In genomic region chr22:26416670-26417270, GRCh38 we compare ENCODE assay signal across 9 cellular contexts. TPM values are rescaled to one million over a fixed set of nuclear protein-coding genes. Genes with fewer than 3 reads are reported as not detected.
DNase-seq lines count a peak whose midpoint lies in the region; ATAC-seq and TF ChIP-seq lines count a peak whose summit lies in the region.
"Had no signal": no experiment of that assay in that cellular context is flagged by ENCODE, and none has a peak within 500 bp of the region (broad histone marks: within the 10 kb centered on the region; RNA-seq: fewer than 3 reads in every experiment).

No MANE protein-coding gene starts in this region.

- H3K4me1 Mint-ChIP-seq in Calu3 (ENCODE audit: low read depth, unreplicated experiment) (no peaks in the 10 kb centered on the region), endothelial cell (ENCODE audit: unreplicated experiment) (no peaks in the 10 kb centered on the region)
- no peaks in the 10 kb centered on the region for H3K4me1 Mint-ChIP-seq in activated T-helper 17 cell treated with anti-CD3 and anti-CD28 coated beads, Interleukin-2, amount 50 U/mL, for 72 hours
- H3K4me1 Mint-ChIP-seq: activated naive CD4-positive, alpha-beta T cell treated with anti-CD3 and anti-CD28 coated beads, Interleukin-2, amount 10 ng/mL, durations not matched to agents 7 days and 5 days had no signal

- H3K36me3 ChIP-seq in mesodermal cell (ENCODE audit: control insufficient read depth, insufficient read depth, low read length), result no peaks in the 10 kb centered on the region

- intact Hi-C loops in Calu3 (cut with micrococcal nuclease; ENCODE audit: unreplicated experiment), result no loop called here

- H3K36me3 Mint-ChIP-seq in Calu3 (ENCODE audit: insufficient read depth, unreplicated experiment) (no peaks in the 10 kb centered on the region), endothelial cell (ENCODE audit: low read depth, unreplicated experiment) (no peaks in the 10 kb centered on the region)
- no peaks in the 10 kb centered on the region for H3K36me3 Mint-ChIP-seq in activated T-helper 17 cell treated with anti-CD3 and anti-CD28 coated beads, Interleukin-2, amount 50 U/mL, for 72 hours (ENCODE audit: low read depth)
- H3K36me3 Mint-ChIP-seq: activated naive CD4-positive, alpha-beta T cell treated with anti-CD3 and anti-CD28 coated beads, Interleukin-2, amount 10 ng/mL, durations not matched to agents 7 days and 5 days had no signal

- H3K27me3 Mint-ChIP-seq in Calu3 (ENCODE audit: unreplicated experiment) (peaks cover 68% of the 10 kb centered on the region), endothelial cell (ENCODE audit: unreplicated experiment) (no peaks in the 10 kb centered on the region)
- H3K27me3 Mint-ChIP-seq in activated T-helper 17 cell treated with anti-CD3 and anti-CD28 coated beads, Interleukin-2, amount 50 U/mL, for 72 hours, result peaks cover 17% of the 10 kb centered on the region

- 32 to 37% methylated on average over 8 of the region's 8 CpGs for WGBS in mesodermal cell (ENCODE audit: insufficient coverage in 2 of 2), 2 experiments

- DNase-seq in Calu3, result peak; percentile 17
- peak; percentile 82 for DNase-seq in M059J (ENCODE audit: low read depth)
- DNase-seq in choroid plexus epithelial cell (ENCODE audit: low read depth), result peak; percentile 84
- DNase-seq in endothelial cell (ENCODE audit: low spot score), result no peak
- DNase-seq in DMS114 treated with DMSO at 0.1 percent for 48 hours (lab: John Stamatoyannopoulos, UW; ENCODE audit: unreplicated experiment), result no peak
- no peak for DNase-seq in COLO668 (lab: John Stamatoyannopoulos, UW; ENCODE audit: unreplicated experiment)
- DNase-seq: activated naive CD4-positive, alpha-beta T cell treated with anti-CD3 and anti-CD28 coated beads, Interleukin-2, amount 10 ng/mL, durations not matched to agents 7 days and 5 days had no signal

- BruUV-seq in Calu3 (replicated peaks; lab: Mats Ljungman, UMichigan), result no TSS peak

- CTCF ChIA-PET in Calu3 (lab: Charles Lee), result interaction anchor here (1.2 kb wide), 1 partner anchor 14 kb away, joined by 3 read pairs; no protein-coding TSS in a partner anchor

- H3K9me3 Mint-ChIP-seq in Calu3 (ENCODE audit: low read depth, unreplicated experiment) (no peaks in the 10 kb centered on the region), endothelial cell (ENCODE audit: unreplicated experiment) (no peaks in the 10 kb centered on the region)
- no peaks in the 10 kb centered on the region for H3K9me3 Mint-ChIP-seq in activated T-helper 17 cell treated with anti-CD3 and anti-CD28 coated beads, Interleukin-2, amount 50 U/mL, for 72 hours
- H3K9me3 Mint-ChIP-seq: activated naive CD4-positive, alpha-beta T cell treated with anti-CD3 and anti-CD28 coated beads, Interleukin-2, amount 10 ng/mL, durations not matched to agents 7 days and 5 days had no signal

- H3K4me3 ChIP-seq in choroid plexus epithelial cell (ENCODE audit: low read depth, low read length), result no peak overlapping the region
- no peak overlapping the region for H3K4me3 ChIP-seq in mesodermal cell (ENCODE audit: extremely low read depth, insufficient read depth, low read length, poor library complexity, severe bottlenecking)

- TF ChIP-seq CTCF in Calu3 (IDR thresholded peaks at IDR 0.05; ENCODE audit: unreplicated experiment), result no peak
- TF ChIP-seq CTCF in choroid plexus epithelial cell (conservative IDR thresholded peaks at IDR 0.05; ENCODE audit: low read depth, low read length), result no peak
- TF ChIP-seq CTCF in endothelial cell (IDR thresholded peaks at IDR 0.05; ENCODE audit: unreplicated experiment), result no peak

- H3K4me1 ChIP-seq in mesodermal cell (ENCODE audit: control insufficient read depth, insufficient read depth, low read length, poor library complexity, severe bottlenecking), result peaks cover 16% of the 10 kb centered on the region

- H3K27ac Mint-ChIP-seq in Calu3 (ENCODE audit: unreplicated experiment), result no peak overlapping the region
- no peak overlapping the region for H3K27ac Mint-ChIP-seq in endothelial cell (ENCODE audit: unreplicated experiment)
- H3K27ac Mint-ChIP-seq in activated T-helper 17 cell treated with anti-CD3 and anti-CD28 coated beads, Interleukin-2, amount 50 U/mL, for 72 hours, result no peak overlapping the region
- H3K27ac Mint-ChIP-seq: activated naive CD4-positive, alpha-beta T cell treated with anti-CD3 and anti-CD28 coated beads, Interleukin-2, amount 10 ng/mL, durations not matched to agents 7 days and 5 days had no signal

- peak overlapping the region; percentile 60 for H3K27ac ChIP-seq in mesodermal cell (ENCODE audit: low read depth, low read length, severe bottlenecking)

- ATAC-seq in activated T-helper 17 cell treated with anti-CD3 and anti-CD28 coated beads, Interleukin-2, amount 50 U/mL, for 72 hours (replicated peaks), result no peak

- no peaks in the 10 kb centered on the region for H3K9me3 ChIP-seq in mesodermal cell (ENCODE audit: control insufficient read depth, low read length)

- no peak overlapping the region for H3K4me3 Mint-ChIP-seq in Calu3 (ENCODE audit: low read depth, unreplicated experiment)
- H3K4me3 Mint-ChIP-seq in endothelial cell (ENCODE audit: unreplicated experiment), result no peak overlapping the region
- H3K4me3 Mint-ChIP-seq in activated T-helper 17 cell treated with anti-CD3 and anti-CD28 coated beads, Interleukin-2, amount 50 U/mL, for 72 hours, result no peak overlapping the region
- H3K4me3 Mint-ChIP-seq: activated naive CD4-positive, alpha-beta T cell treated with anti-CD3 and anti-CD28 coated beads, Interleukin-2, amount 10 ng/mL, durations not matched to agents 7 days and 5 days had no signal

RNA-seq across cellular contexts. Expression of gene ASPHD2, which starts 12.3 kb away (rescaled TPM):
- total RNA-seq in Calu3 (2022), result 0.40 and 0.71 TPM in 2 replicates
- total RNA-seq in M059J (2014; rRNA removed; shearing (Covaris generic)), result 2.7 and 3.8 TPM in 2 replicates
- polyA plus RNA-seq in mesodermal cell (2013, experiment 1 of 2), result 7.3 TPM
- polyA plus RNA-seq in mesodermal cell (2013, experiment 2 of 2), result 4.8 TPM
- 14.5 TPM for total RNA-seq in endothelial cell (ENCODE audit: unreplicated experiment)
- 10 to 100 TPM; 13.2 to 20.2 TPM for total RNA-seq in activated T-helper 17 cell treated with anti-CD3 and anti-CD28 coated beads, Interleukin-2, amount 50 U/mL, for 72 hours

Comparison
In these comparisons a context has a peak if more than half of its experiments do, and no peak if none do; other contexts are left out.
1. DNase-seq: peak in Calu3 (single experiment), M059J (single experiment) and choroid plexus epithelial cell (single experiment); none in endothelial cell (single experiment), DMS114 treated with DMSO at 0.1 percent for 48 hours (single experiment) and COLO668 (single experiment).